ENCODE assay signal across 8 cellular contexts in the genomic region with DNA sequence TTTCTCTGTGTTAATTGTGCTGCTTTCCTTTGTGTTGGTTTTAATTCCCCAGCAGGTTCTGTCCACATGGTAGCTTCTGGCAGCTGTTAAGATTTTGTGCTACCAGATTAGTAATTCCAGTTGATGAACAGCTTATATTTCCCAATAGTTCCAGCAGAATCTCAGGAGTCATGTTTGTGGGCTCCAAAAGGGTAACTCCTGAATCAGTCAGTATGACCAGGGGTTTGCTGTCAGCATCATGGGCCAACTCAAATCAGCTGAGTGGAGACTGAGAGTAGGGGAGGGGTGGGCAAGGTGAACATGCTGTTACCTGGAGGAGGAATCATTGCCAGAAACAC.
DNase-seq lines count a peak whose midpoint lies in the region; ATAC-seq and TF ChIP-seq lines count a peak whose summit lies in the region.
"Had no signal": no experiment of that assay in that cellular context is flagged by ENCODE, and none has a peak within 500 bp of the region (broad histone marks: within the 10 kb centered on the region; RNA-seq: fewer than 3 reads in every experiment).

No MANE protein-coding gene starts in this region.

- H3K4me3 ChIP-seq in OCI-LY7 (ENCODE audit: low read depth, low read length, poor library complexity, severe bottlenecking) (peak overlapping the region; percentile 53), smooth muscle cell (no peak overlapping the region)
- H3K4me3 ChIP-seq in effector memory CD4-positive, alpha-beta T cell (ENCODE audit: insufficient read depth, low read depth, low read length, poor library complexity, severe bottlenecking): no peak overlapping the region
- H3K4me3 ChIP-seq: thyroid gland had no signal

- CTCF ChIA-PET in OCI-LY7 (lab: Charles Lee; ENCODE audit: unreplicated experiment): interaction anchor here (0.6 to 3.0 kb wide), 8 partner anchors 9 to 241 kb away, joined by 3 to 15 read pairs (median 4); no protein-coding TSS in a partner anchor

- TF ChIP-seq CTCF in OCI-LY7 (conservative IDR thresholded peaks at IDR 0.05; ENCODE audit: low read length) (0 out of 2 replicates have a peak, but pooled peaks have one; percentile 21), smooth muscle cell (IDR thresholded peaks at IDR 0.05; ENCODE audit: borderline replicate concordance, insufficient read depth, poor library complexity, severe bottlenecking) (no peak)

- peak overlapping the region; percentile 100 for H3K27ac ChIP-seq in OCI-LY7 (ENCODE audit: low read depth, low read length, poor library complexity, severe bottlenecking)
- peak overlapping the region; percentile 71 for H3K27ac ChIP-seq in effector memory CD4-positive, alpha-beta T cell (ENCODE audit: insufficient read depth, low read length, poor library complexity, severe bottlenecking)
- no peak overlapping the region for H3K27ac ChIP-seq in smooth muscle cell (ENCODE audit: low read depth)

- H3K9me3 ChIP-seq in OCI-LY7 (ENCODE audit: low read length): no peaks in the 10 kb centered on the region
- no peaks in the 10 kb centered on the region for H3K9me3 ChIP-seq in effector memory CD4-positive, alpha-beta T cell (ENCODE audit: control insufficient read depth, low read length)
- H3K9me3 ChIP-seq in smooth muscle cell (replicated peaks; ENCODE audit: low read depth): no peaks in the 10 kb centered on the region
- H3K9me3 ChIP-seq: thyroid gland had no signal

- ATAC-seq in HG02571 (IDR thresholded peaks at IDR 0.05; ENCODE audit: unreplicated experiment): no peak

- peaks cover 8% of the 10 kb centered on the region for H3F3A ChIP-seq in smooth muscle cell (ENCODE audit: low read depth)

- H4K20me1 ChIP-seq in OCI-LY7 (ENCODE audit: insufficient read depth, low read length) (no peaks in the 10 kb centered on the region), smooth muscle cell (ENCODE audit: low read depth) (no peaks in the 10 kb centered on the region)

- H3K9me2 ChIP-seq in OCI-LY7 (ENCODE audit: insufficient read depth, low read length): no peaks in the 10 kb centered on the region

- intact Hi-C loops in OCI-LY7 (cut with micrococcal nuclease; ENCODE audit: unreplicated experiment) (loop anchor here (1.0 to 5.0 kb wide), 5 partner anchors 31 to 321 kb away; no protein-coding TSS in a partner anchor), posterior vena cava (cut with DNase I) (no loop called here)

- H3K9ac ChIP-seq in smooth muscle cell (ENCODE audit: low read depth): no peak overlapping the region

- H2AFZ ChIP-seq in OCI-LY7 (ENCODE audit: low read length): peak overlapping the region; percentile 78; the same call in 1 of the 2 replicates
- H2AFZ ChIP-seq in smooth muscle cell (ENCODE audit: low read depth): no peak overlapping the region

- no peaks in the 10 kb centered on the region for H3K36me3 ChIP-seq in OCI-LY7 (ENCODE audit: insufficient read depth, low read length)
- H3K36me3 ChIP-seq in effector memory CD4-positive, alpha-beta T cell (ENCODE audit: control insufficient read depth, insufficient read depth, low read length): no peaks in the 10 kb centered on the region
- no peaks in the 10 kb centered on the region for H3K36me3 ChIP-seq in smooth muscle cell (ENCODE audit: low read depth)
- H3K36me3 ChIP-seq: thyroid gland had no signal

- H3K4me2 ChIP-seq in OCI-LY7 (ENCODE audit: low read length) (peak overlapping the region; percentile 75), smooth muscle cell (peak overlapping the region; percentile 60)

- H3K4me1 ChIP-seq in OCI-LY7 (ENCODE audit: insufficient read depth, low read length, poor library complexity, severe bottlenecking): peaks cover 88% of the 10 kb centered on the region
- peaks cover 32% of the 10 kb centered on the region for H3K4me1 ChIP-seq in effector memory CD4-positive, alpha-beta T cell (ENCODE audit: control insufficient read depth, insufficient read depth, low read length, poor library complexity, severe bottlenecking)
- H3K4me1 ChIP-seq in smooth muscle cell (ENCODE audit: low read depth): peaks cover 4% of the 10 kb centered on the region

- H3K79me2 ChIP-seq in OCI-LY7 (ENCODE audit: insufficient read depth, low read depth, low read length) (no peaks in the 10 kb centered on the region), smooth muscle cell (ENCODE audit: low read depth) (no peaks in the 10 kb centered on the region)

- DNase-seq in HCEC 1CT (peak; percentile 75), OCI-LY7 (ENCODE audit: low spot score) (no peak), smooth muscle cell (lab: John Stamatoyannopoulos, UW; ENCODE audit: unreplicated experiment) (no peak), posterior vena cava (ENCODE audit: low spot score) (no peak), NCI-H1417 (lab: John Stamatoyannopoulos, UW) (no peak)
- DNase-seq in effector memory CD4-positive, alpha-beta T cell: peak in 2 of 3 donors; percentile 14 to 22
- DNase-seq: thyroid gland had no signal

- no peaks in the 10 kb centered on the region for H3K27me3 ChIP-seq in effector memory CD4-positive, alpha-beta T cell (replicated peaks; ENCODE audit: control insufficient read depth, insufficient read depth, low read length, poor library complexity, severe bottlenecking)
- H3K27me3 ChIP-seq in smooth muscle cell (ENCODE audit: low read depth): no peaks in the 10 kb centered on the region
- H3K27me3 ChIP-seq: thyroid gland had no signal

- BruUV-seq in OCI-LY7 (replicated peaks; lab: Mats Ljungman, UMichigan): TSS peak; percentile 85

- POLR2A ChIA-PET in OCI-LY7 (lab: Charles Lee): interaction anchor here (0.6 to 9.0 kb wide), 29 partner anchors 9 to 324 kb away, joined by 3 to 191 read pairs (median 8); no protein-coding TSS in a partner anchor

Comparison
In these comparisons a context has a peak if more than half of its experiments do, and no peak if none do; other contexts are left out.
1. DNase-seq: peak in HCEC 1CT (single experiment) and effector memory CD4-positive, alpha-beta T cell (2 of 3); none in OCI-LY7 (single experiment), smooth muscle cell (single experiment), posterior vena cava (single experiment) and NCI-H1417 (0 of 3).